In genomic region chr19:19944583-19944880, GRCh38 we compare ENCODE assay signal across 29 cellular contexts.
"Had no signal": no experiment of that assay in that cellular context is flagged by ENCODE, and none has a peak within 500 bp of the region (broad histone marks: within the 10 kb centered on the region; RNA-seq: fewer than 3 reads in every experiment).

No MANE protein-coding gene starts in this region.

- H3K36me3 ChIP-seq: colonic mucosa, esophagus muscularis mucosa, esophagus squamous epithelium, gastrocnemius medialis, gastroesophageal sphincter, heart left ventricle, heart right ventricle had no signal

- DNase-seq: colonic mucosa; cortex of kidney; dermis blood vessel endothelial cell; dorsolateral prefrontal cortex; effector CD4-positive, alpha-beta T cell; effector CD8-positive, alpha-beta T cell; effector memory CD4-positive, alpha-beta T cell; effector memory CD8-positive, alpha-beta T cell; endodermal cell; erythroblast; esophagus squamous epithelium; foreskin fibroblast; foreskin keratinocyte; foreskin melanocyte; gastrocnemius medialis; glutamatergic neuron; head of caudate nucleus; heart left ventricle; heart right ventricle had no signal

- H3K4me3 Mint-ChIP-seq: dendritic cell treated with granulocyte-macrophage colony-stimulating factor and Interleukin-4, amounts not matched to agents 40 ng/mL and 50 ng/mL, for 4 days; effector memory CD8-positive, alpha-beta T cell; endodermal cell had no signal

- ATAC-seq: effector memory CD8-positive, alpha-beta T cell; esophagus mucosa; foreskin keratinocyte; gastrocnemius medialis; gastroesophageal sphincter; heart left ventricle; heart right ventricle had no signal

- H3K9me3 ChIP-seq: colonic mucosa, gastrocnemius medialis, gastroesophageal sphincter had no signal

- H3K27me3 ChIP-seq: colonic mucosa, foreskin keratinocyte, gastrocnemius medialis had no signal

- H3K9me3 Mint-ChIP-seq: effector memory CD8-positive, alpha-beta T cell had no signal

- H3K4me3 ChIP-seq: colonic mucosa, coronary artery, dorsolateral prefrontal cortex, esophagus muscularis mucosa, esophagus squamous epithelium, gastrocnemius medialis, gastroesophageal sphincter, heart left ventricle, heart right ventricle had no signal

- H3K4me1 ChIP-seq: colonic mucosa, esophagus muscularis mucosa, esophagus squamous epithelium, foreskin keratinocyte, gastrocnemius medialis, gastroesophageal sphincter, heart left ventricle, heart right ventricle had no signal

- H3K27ac Mint-ChIP-seq: dendritic cell treated with granulocyte-macrophage colony-stimulating factor and Interleukin-4, amounts not matched to agents 40 ng/mL and 50 ng/mL, for 4 days; effector memory CD8-positive, alpha-beta T cell; endodermal cell had no signal

- FAIRE-seq: colon, endometrium, endothelial cell of umbilical vein, frontal cortex had no signal

- H3K27ac ChIP-seq: colonic mucosa, coronary artery, dorsolateral prefrontal cortex, epithelial cell of prostate, esophagus muscularis mucosa, esophagus squamous epithelium, foreskin keratinocyte, gastrocnemius medialis, gastroesophageal sphincter, heart left ventricle, heart right ventricle had no signal

- H3K27me3 Mint-ChIP-seq: dendritic cell treated with granulocyte-macrophage colony-stimulating factor and Interleukin-4, amounts not matched to agents 40 ng/mL and 50 ng/mL, for 4 days had no signal
